ENCODE assay signal across 8 cellular contexts in the genomic region with DNA sequence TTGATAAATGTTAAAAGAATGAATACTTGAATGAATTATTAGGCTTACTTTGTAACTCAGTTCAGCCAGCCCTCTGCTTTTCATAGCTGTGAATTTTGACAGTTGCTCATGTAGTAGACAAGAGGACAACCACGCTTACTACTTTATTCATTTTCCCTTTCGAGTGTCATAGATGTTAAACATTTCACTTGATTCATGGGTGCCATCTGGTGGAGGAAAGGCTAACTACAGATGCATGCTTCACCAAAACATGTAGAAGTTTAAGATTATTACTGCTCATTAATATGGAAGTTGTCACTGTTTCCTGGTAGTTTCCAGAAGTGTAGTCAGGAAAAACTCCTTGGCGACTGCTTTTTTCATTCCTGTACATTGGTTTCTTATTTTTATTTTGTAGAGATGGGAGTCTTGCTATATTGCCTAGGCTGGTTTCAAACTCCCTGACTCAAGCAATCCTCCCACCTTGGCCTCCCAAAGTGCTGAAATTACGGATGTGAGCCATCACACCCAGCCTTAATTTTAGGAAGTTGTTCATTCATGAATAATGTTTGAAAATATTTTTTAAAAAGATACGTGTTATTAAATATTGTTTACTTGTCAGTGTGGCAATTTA.
A peak's percentile ranks its signal among the peaks of the same experiment; 100 is the strongest.
DNase-seq lines count a peak whose midpoint lies in the region; ATAC-seq and TF ChIP-seq lines count a peak whose summit lies in the region.

No MANE protein-coding gene starts in this region.

- H2AFZ ChIP-seq in OCI-LY7 (ENCODE audit: low read length) (no peak overlapping the region), smooth muscle cell (ENCODE audit: low read depth) (no peak overlapping the region)

- H3K27ac ChIP-seq in OCI-LY7 (ENCODE audit: low read depth, low read length, poor library complexity, severe bottlenecking), result no peak overlapping the region
- H3K27ac ChIP-seq in left ventricle myocardium inferior (replicated peaks), result no peak overlapping the region
- H3K27ac ChIP-seq in smooth muscle cell (ENCODE audit: low read depth), result no peak overlapping the region

- H3K36me3 ChIP-seq in OCI-LY7 (ENCODE audit: insufficient read depth, low read length), result no peaks in the 10 kb centered on the region
- no peaks in the 10 kb centered on the region for H3K36me3 ChIP-seq in left ventricle myocardium inferior
- no peaks in the 10 kb centered on the region for H3K36me3 ChIP-seq in smooth muscle cell (ENCODE audit: low read depth)

- peak; percentile 64 for DNase-seq in OCI-LY7 (ENCODE audit: low spot score)
- DNase-seq in activated naive CD4-positive, alpha-beta T cell treated with anti-CD3 and anti-CD28 coated beads, Interleukin-2, amount 50 U/mL, for 16 hours, result peak; percentile 69
- DNase-seq in left ventricle myocardium inferior, result no peak
- no peak for DNase-seq in smooth muscle cell (lab: John Stamatoyannopoulos, UW; ENCODE audit: unreplicated experiment)
- no peak for DNase-seq in OCI-M1 (lab: John Stamatoyannopoulos, UW)
- DNase-seq in Kasumi-1 (lab: John Stamatoyannopoulos, UW), result no peak

- no TSS peak for BruUV-seq in OCI-LY7 (replicated peaks; lab: Mats Ljungman, UMichigan)

- H3K4me3 ChIP-seq in OCI-LY7 (ENCODE audit: low read depth, low read length, poor library complexity, severe bottlenecking) (no peak overlapping the region), left ventricle myocardium inferior (no peak overlapping the region), smooth muscle cell (no peak overlapping the region)

- H3K4me2 ChIP-seq in OCI-LY7 (ENCODE audit: low read length) (no peak overlapping the region), smooth muscle cell (no peak overlapping the region)

- POLR2A ChIA-PET in OCI-LY7 (lab: Charles Lee), result interaction anchor here (0.8 kb wide), 1 partner anchor 279 kb away, joined by 4 read pairs; the partner anchor contains the start of gene NMD3

- no peak overlapping the region for H3K9ac ChIP-seq in smooth muscle cell (ENCODE audit: low read depth)

- H3K9me3 ChIP-seq in OCI-LY7 (ENCODE audit: low read length) (no peaks in the 10 kb centered on the region), left ventricle myocardium inferior (replicated peaks) (no peaks in the 10 kb centered on the region), smooth muscle cell (replicated peaks; ENCODE audit: low read depth) (no peaks in the 10 kb centered on the region)

- no peaks in the 10 kb centered on the region for H4K20me1 ChIP-seq in OCI-LY7 (ENCODE audit: insufficient read depth, low read length)
- no peaks in the 10 kb centered on the region for H4K20me1 ChIP-seq in smooth muscle cell (ENCODE audit: low read depth)

- H3K79me2 ChIP-seq in OCI-LY7 (ENCODE audit: insufficient read depth, low read depth, low read length) (no peaks in the 10 kb centered on the region), smooth muscle cell (ENCODE audit: low read depth) (no peaks in the 10 kb centered on the region)

- H3K4me1 ChIP-seq in OCI-LY7 (ENCODE audit: insufficient read depth, low read length, poor library complexity, severe bottlenecking), result no peaks in the 10 kb centered on the region
- peaks cover 4% of the 10 kb centered on the region for H3K4me1 ChIP-seq in left ventricle myocardium inferior
- no peaks in the 10 kb centered on the region for H3K4me1 ChIP-seq in smooth muscle cell (ENCODE audit: low read depth)

- no peaks in the 10 kb centered on the region for H3K9me2 ChIP-seq in OCI-LY7 (ENCODE audit: insufficient read depth, low read length)

- H3K27me3 ChIP-seq in left ventricle myocardium inferior (ENCODE audit: low read depth), result no peaks in the 10 kb centered on the region
- H3K27me3 ChIP-seq in smooth muscle cell (ENCODE audit: low read depth), result no peaks in the 10 kb centered on the region

- intact Hi-C loops in OCI-LY7 (cut with micrococcal nuclease; ENCODE audit: unreplicated experiment) (loop anchor here (1.0 to 10.0 kb wide), 5 partner anchors 185 to 483 kb away; partner anchors contain the start of gene PPM1L), left ventricle myocardium inferior (cut with micrococcal nuclease) (loop anchor here (5.0 kb wide), 2 partner anchors 185 to 235 kb away; partner anchors contain the start of gene PPM1L)

- no peaks in the 10 kb centered on the region for H3F3A ChIP-seq in smooth muscle cell (ENCODE audit: low read depth)

- TF ChIP-seq CTCF in GM12872 (IDR thresholded peaks at IDR 0.05; ENCODE audit: insufficient read depth, low read depth, low read length), result peak; percentile 72
- peak; percentile 90 for TF ChIP-seq CTCF in OCI-LY7 (conservative IDR thresholded peaks at IDR 0.05; ENCODE audit: low read length)
- TF ChIP-seq CTCF in left ventricle myocardium inferior (IDR thresholded peaks at IDR 0.05; ENCODE audit: borderline replicate concordance), result peak; percentile 95
- TF ChIP-seq CTCF in smooth muscle cell (IDR thresholded peaks at IDR 0.05; ENCODE audit: borderline replicate concordance, insufficient read depth, poor library complexity, severe bottlenecking), result peak; percentile 83

- 41% methylated on average over 5 of the region's 5 CpGs for WGBS in smooth muscle cell (ENCODE audit: low lambda C conversion rate)

- peak; percentile 91 for ATAC-seq in HG02588 (IDR thresholded peaks at IDR 0.05; ENCODE audit: unreplicated experiment)

- CTCF ChIA-PET in OCI-LY7 (lab: Charles Lee; ENCODE audit: unreplicated experiment), result no interaction called here

Comparison
In these comparisons a context has a peak if more than half of its experiments do, and no peak if none do; other contexts are left out.
1. DNase-seq: peak in OCI-LY7 (single experiment) and activated naive CD4-positive, alpha-beta T cell treated with anti-CD3 and anti-CD28 coated beads, Interleukin-2, amount 50 U/mL, for 16 hours (single experiment); none in left ventricle myocardium inferior (single experiment), smooth muscle cell (single experiment), OCI-M1 (single experiment) and Kasumi-1 (0 of 2).
2. Peak in every context shown above with its lines, with median percentiles within 50 percentile points of each other: CTCF ChIP-seq.